ENCODE assay signal across 1 cellular context in genomic region chr9:77961541-77961940, GRCh38.
TF ChIP-seq lines count a peak whose summit lies in the region.

No MANE protein-coding gene starts in this region.

TF ChIP-seq in K562, 482 proteins besides CTCF, POLR2A, EP300 and RAD21 (continued from another document):
- TF ChIP-seq ZNF518B (CRISPR knock-in tag; IDR thresholded peaks at IDR 0.05) (no peak), SETDB1 (IDR thresholded peaks at IDR 0.05; ENCODE audit: low read length) (no peak), PHB (CRISPR knock-in tag; IDR thresholded peaks at IDR 0.05) (no peak), GATAD2B (IDR thresholded peaks at IDR 0.05; ENCODE audit: borderline replicate concordance) (no peak), RNF2 (IDR thresholded peaks at IDR 0.05) (no peak), NFATC3 (IDR thresholded peaks at IDR 0.05) (no peak), GABPB1 (CRISPR knock-in tag; IDR thresholded peaks at IDR 0.05) (no peak), ETS1 (conservative IDR thresholded peaks at IDR 0.05; ENCODE audit: control insufficient read depth, low read depth, low read length) (no peak), NBN (IDR thresholded peaks at IDR 0.05; ENCODE audit: low read depth) (no peak), SMAD4 (CRISPR knock-in tag; conservative IDR thresholded peaks at IDR 0.05) (no peak)
